In the genomic region with DNA sequence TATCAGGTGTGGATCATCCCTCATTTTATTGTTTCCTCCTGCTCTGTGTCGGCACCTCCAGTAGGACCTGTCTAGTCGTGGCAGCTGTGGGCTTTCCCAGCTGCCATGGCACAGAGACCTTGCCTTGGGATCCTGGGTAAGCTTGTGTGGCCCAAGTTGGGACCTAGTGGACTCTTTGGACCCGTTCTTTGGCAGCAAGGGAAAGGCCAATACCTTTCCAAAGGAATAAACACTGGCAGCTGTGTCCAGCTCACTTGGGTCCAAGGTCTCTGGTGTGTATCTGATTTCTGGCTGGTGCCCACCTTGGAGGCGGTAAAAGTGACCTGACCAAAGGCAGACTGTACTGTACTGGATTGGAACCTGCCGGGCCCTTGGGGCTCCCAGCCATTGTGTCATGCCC, we compare ENCODE assay signal across 1 cellular context.
TF ChIP-seq lines count a peak whose summit lies in the region.

No MANE protein-coding gene starts in this region.

TF ChIP-seq in HepG2, 621 proteins besides CTCF, POLR2A, EP300 and RAD21:
- TF ChIP-seq, protein P1, sequence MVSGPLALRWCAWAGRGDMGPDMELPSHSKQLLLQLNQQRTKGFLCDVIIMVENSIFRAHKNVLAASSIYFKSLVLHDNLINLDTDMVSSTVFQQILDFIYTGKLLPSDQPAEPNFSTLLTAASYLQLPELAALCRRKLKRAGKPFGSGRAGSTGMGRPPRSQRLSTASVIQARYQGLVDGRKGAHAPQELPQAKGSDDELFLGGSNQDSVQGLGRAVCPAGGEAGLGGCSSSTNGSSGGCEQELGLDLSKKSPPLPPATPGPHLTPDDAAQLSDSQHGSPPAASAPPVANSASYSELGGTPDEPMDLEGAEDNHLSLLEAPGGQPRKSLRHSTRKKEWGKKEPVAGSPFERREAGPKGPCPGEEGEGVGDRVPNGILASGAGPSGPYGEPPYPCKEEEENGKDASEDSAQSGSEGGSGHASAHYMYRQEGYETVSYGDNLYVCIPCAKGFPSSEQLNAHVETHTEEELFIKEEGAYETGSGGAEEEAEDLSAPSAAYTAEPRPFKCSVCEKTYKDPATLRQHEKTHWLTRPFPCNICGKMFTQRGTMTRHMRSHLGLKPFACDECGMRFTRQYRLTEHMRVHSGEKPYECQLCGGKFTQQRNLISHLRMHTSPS (CRISPR knock-in tag; IDR thresholded peaks at IDR 0.05; ENCODE audit: low read depth) = peak; percentile 33; the same call in 1 of the 2 replicates
- TF ChIP-seq ZMYM4 (CRISPR knock-in tag; IDR thresholded peaks at IDR 0.05) (peak; percentile 29; the same call in 1 of the 2 replicates), ZFP62 (CRISPR knock-in tag; IDR thresholded peaks at IDR 0.05) (no peak), ZNF644 (CRISPR knock-in tag; IDR thresholded peaks at IDR 0.05; ENCODE audit: low read depth) (peak; percentile 30; the same call in 1 of the 2 replicates), ZNF7 (CRISPR knock-in tag; IDR thresholded peaks at IDR 0.05) (no peak), HNF4A (CRISPR knock-in tag; IDR thresholded peaks at IDR 0.05) (peak; percentile 61)
- TF ChIP-seq, protein P2, sequence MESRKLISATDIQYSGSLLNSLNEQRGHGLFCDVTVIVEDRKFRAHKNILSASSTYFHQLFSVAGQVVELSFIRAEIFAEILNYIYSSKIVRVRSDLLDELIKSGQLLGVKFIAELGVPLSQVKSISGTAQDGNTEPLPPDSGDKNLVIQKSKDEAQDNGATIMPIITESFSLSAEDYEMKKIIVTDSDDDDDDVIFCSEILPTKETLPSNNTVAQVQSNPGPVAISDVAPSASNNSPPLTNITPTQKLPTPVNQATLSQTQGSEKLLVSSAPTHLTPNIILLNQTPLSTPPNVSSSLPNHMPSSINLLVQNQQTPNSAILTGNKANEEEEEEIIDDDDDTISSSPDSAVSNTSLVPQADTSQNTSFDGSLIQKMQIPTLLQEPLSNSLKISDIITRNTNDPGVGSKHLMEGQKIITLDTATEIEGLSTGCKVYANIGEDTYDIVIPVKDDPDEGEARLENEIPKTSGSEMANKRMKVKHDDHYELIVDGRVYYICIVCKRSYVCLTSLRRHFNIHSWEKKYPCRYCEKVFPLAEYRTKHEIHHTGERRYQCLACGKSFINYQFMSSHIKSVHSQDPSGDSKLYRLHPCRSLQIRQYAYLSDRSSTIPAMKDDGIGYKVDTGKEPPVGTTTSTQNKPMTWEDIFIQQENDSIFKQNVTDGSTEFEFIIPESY (CRISPR knock-in tag; IDR thresholded peaks at IDR 0.05) = peak; percentile 37; the same call in 1 of the 2 replicates
- TF ChIP-seq, protein P3, sequence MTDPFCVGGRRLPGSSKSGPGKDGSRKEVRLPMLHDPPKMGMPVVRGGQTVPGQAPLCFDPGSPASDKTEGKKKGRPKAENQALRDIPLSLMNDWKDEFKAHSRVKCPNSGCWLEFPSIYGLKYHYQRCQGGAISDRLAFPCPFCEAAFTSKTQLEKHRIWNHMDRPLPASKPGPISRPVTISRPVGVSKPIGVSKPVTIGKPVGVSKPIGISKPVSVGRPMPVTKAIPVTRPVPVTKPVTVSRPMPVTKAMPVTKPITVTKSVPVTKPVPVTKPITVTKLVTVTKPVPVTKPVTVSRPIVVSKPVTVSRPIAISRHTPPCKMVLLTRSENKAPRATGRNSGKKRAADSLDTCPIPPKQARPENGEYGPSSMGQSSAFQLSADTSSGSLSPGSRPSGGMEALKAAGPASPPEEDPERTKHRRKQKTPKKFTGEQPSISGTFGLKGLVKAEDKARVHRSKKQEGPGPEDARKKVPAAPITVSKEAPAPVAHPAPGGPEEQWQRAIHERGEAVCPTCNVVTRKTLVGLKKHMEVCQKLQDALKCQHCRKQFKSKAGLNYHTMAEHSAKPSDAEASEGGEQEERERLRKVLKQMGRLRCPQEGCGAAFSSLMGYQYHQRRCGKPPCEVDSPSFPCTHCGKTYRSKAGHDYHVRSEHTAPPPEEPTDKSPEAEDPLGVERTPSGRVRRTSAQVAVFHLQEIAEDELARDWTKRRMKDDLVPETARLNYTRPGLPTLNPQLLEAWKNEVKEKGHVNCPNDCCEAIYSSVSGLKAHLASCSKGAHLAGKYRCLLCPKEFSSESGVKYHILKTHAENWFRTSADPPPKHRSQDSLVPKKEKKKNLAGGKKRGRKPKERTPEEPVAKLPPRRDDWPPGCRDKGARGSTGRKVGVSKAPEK (CRISPR knock-in tag; IDR thresholded peaks at IDR 0.05; ENCODE audit: borderline replicate concordance) = no peak
